ENCODE assay signal across 8 cellular contexts in genomic region chr1:203769505-203770343, GRCh38. TPM values are rescaled to one million over a fixed set of nuclear protein-coding genes. Genes with fewer than 3 reads are reported as not detected.
DNase-seq lines count a peak whose midpoint lies in the region; ATAC-seq, FAIRE-seq and TF ChIP-seq lines count a peak whose summit lies in the region.

No MANE protein-coding gene starts in this region.

- peaks cover 7% of the 10 kb centered on the region for H3K4me1 ChIP-seq in mucosa of stomach (ENCODE audit: control insufficient read depth, insufficient read depth, low read length)

- H3K4me1 Mint-ChIP-seq in activated naive CD4-positive, alpha-beta T cell treated with anti-CD3 and anti-CD28 coated beads, Interleukin-2, amount 50 U/mL, for 24 hours: peaks cover 41% of the 10 kb centered on the region
- peaks cover 13% of the 10 kb centered on the region for H3K4me1 Mint-ChIP-seq in endothelial cell (ENCODE audit: unreplicated experiment)

- H3K27me3 Mint-ChIP-seq in activated naive CD4-positive, alpha-beta T cell treated with anti-CD3 and anti-CD28 coated beads, Interleukin-2, amount 50 U/mL, for 24 hours: no peaks in the 10 kb centered on the region
- no peaks in the 10 kb centered on the region for H3K27me3 Mint-ChIP-seq in endothelial cell (ENCODE audit: unreplicated experiment)

- H3K9me3 Mint-ChIP-seq in activated naive CD4-positive, alpha-beta T cell treated with anti-CD3 and anti-CD28 coated beads, Interleukin-2, amount 50 U/mL, for 24 hours: no peaks in the 10 kb centered on the region
- H3K9me3 Mint-ChIP-seq in endothelial cell (ENCODE audit: unreplicated experiment): no peaks in the 10 kb centered on the region

- no peak for DNase-seq in activated naive CD4-positive, alpha-beta T cell (lab: John Stamatoyannopoulos, UW)
- DNase-seq in RCC 7860 (ENCODE audit: low spot score): peak; percentile 80
- peak; percentile 12 for DNase-seq in endothelial cell (ENCODE audit: low spot score)
- DNase-seq in activated CD4-positive, alpha-beta T cell treated with anti-CD3 and anti-CD28 coated beads, Interleukin-2, amount 50 U/mL, for 1 hour: no peak
- no peak for DNase-seq in erythroblast (lab: John Stamatoyannopoulos, UW)

- H3K27me3 ChIP-seq in mucosa of stomach (ENCODE audit: control insufficient read depth, insufficient read depth, low read length): no peaks in the 10 kb centered on the region

- H3K4me3 Mint-ChIP-seq in activated naive CD4-positive, alpha-beta T cell treated with anti-CD3 and anti-CD28 coated beads, Interleukin-2, amount 50 U/mL, for 24 hours: no peak overlapping the region
- H3K4me3 Mint-ChIP-seq in endothelial cell (ENCODE audit: unreplicated experiment): no peak overlapping the region

- no peak overlapping the region for H3K4me3 ChIP-seq in mucosa of stomach (ENCODE audit: low read length)

- peak overlapping the region; percentile 34 for H3K9ac ChIP-seq in mucosa of stomach (ENCODE audit: low read length)

- H3K36me3 Mint-ChIP-seq in activated naive CD4-positive, alpha-beta T cell treated with anti-CD3 and anti-CD28 coated beads, Interleukin-2, amount 50 U/mL, for 24 hours: peaks cover 22% of the 10 kb centered on the region
- H3K36me3 Mint-ChIP-seq in endothelial cell (ENCODE audit: low read depth, unreplicated experiment): no peaks in the 10 kb centered on the region

- no peak for FAIRE-seq in RCC 7860 (lab: Jason Lieb, UNC)

- peak overlapping the region; percentile 91 for H3K27ac Mint-ChIP-seq in activated naive CD4-positive, alpha-beta T cell treated with anti-CD3 and anti-CD28 coated beads, Interleukin-2, amount 50 U/mL, for 24 hours
- no peak overlapping the region for H3K27ac Mint-ChIP-seq in endothelial cell (ENCODE audit: unreplicated experiment)

- TF ChIP-seq CTCF in endothelial cell (IDR thresholded peaks at IDR 0.05; ENCODE audit: unreplicated experiment): no peak

- H3K9me3 ChIP-seq in mucosa of stomach (ENCODE audit: control insufficient read depth, low read length): no peaks in the 10 kb centered on the region

- no peak for ATAC-seq in HG03571 (IDR thresholded peaks at IDR 0.05; ENCODE audit: unreplicated experiment)

- TF ChIP-seq POLR2A in erythroblast (IDR thresholded peaks at IDR 0.05; ENCODE audit: low read length): no peak

- no peaks in the 10 kb centered on the region for H3K36me3 ChIP-seq in mucosa of stomach (ENCODE audit: control insufficient read depth, insufficient read depth, low read length)

RNA-seq across cellular contexts. Expression of gene LAX1, which starts 4.7 kb away (rescaled TPM):
- total RNA-seq in endothelial cell (ENCODE audit: unreplicated experiment): not detected

RNA-seq across cellular contexts. Expression of gene ZBED6, which starts 25.7 kb away (rescaled TPM):
- total RNA-seq in endothelial cell (ENCODE audit: unreplicated experiment): 30.3 TPM

RNA-seq across cellular contexts. Expression of gene ZC3H11A, which starts 25.7 kb away (rescaled TPM):
- total RNA-seq in endothelial cell (ENCODE audit: unreplicated experiment): 85.9 TPM

Comparison
In these comparisons a context has a peak if more than half of its experiments do, and no peak if none do; other contexts are left out.
1. DNase-seq: peak in RCC 7860 (single experiment) and endothelial cell (single experiment); none in activated naive CD4-positive, alpha-beta T cell (0 of 4), activated CD4-positive, alpha-beta T cell treated with anti-CD3 and anti-CD28 coated beads, Interleukin-2, amount 50 U/mL, for 1 hour (single experiment) and erythroblast (0 of 2).